17 cellular contexts compared by ENCODE assay signal in the genomic region with DNA sequence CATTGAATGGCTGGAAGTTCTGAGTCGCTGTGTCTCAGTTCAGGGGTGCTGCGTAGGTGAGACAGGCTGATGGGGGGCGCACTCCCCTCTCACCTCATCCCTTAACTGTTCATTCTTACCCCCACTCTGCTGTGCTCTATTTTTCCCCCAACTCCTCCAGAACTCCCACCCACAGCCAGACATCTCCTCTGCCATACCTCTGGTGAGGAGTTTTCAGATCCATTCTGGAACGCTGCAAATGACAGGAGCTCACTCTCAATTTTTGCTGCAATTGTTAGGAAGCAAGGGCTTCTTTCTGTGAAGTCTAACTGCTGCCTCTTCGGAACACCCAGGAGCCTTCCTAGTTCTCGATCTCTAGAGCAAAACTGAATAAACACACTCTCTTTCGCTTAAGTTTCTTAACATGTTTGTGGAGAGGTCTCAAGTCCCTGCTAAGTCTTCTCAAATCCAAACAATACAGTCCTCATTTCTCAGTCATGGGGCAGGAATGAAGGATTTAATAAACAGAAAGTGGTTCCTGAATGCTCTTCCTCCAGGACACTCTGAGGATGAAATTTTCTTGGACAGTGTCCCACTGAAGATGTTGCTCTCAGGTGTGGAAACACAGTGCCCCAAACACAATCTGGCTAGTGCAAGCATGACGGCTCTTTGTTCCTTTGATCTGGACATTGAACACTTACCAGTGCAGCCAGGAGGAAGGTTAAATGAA.
A peak's percentile ranks its signal among the peaks of the same experiment; 100 is the strongest.
DNase-seq lines count a peak whose midpoint lies in the region; ATAC-seq and TF ChIP-seq lines count a peak whose summit lies in the region.
"Had no signal": no experiment of that assay in that cellular context is flagged by ENCODE, and none has a peak within 500 bp of the region (broad histone marks: within the 10 kb centered on the region; RNA-seq: fewer than 3 reads in every experiment).

No MANE protein-coding gene starts in this region.

- intact Hi-C loops in cardiac septum (cut with DNase I) (no loop called here), lower leg skin (cut with DNase I; ENCODE audit: low total_unique reads) (no loop called here)

- no peak for TF ChIP-seq POLR2A in lower leg skin (IDR thresholded peaks at IDR 0.05)

- TF ChIP-seq CTCF in cardiac muscle cell (IDR thresholded peaks at IDR 0.05; ENCODE audit: low read depth, low read length) (no peak), WI38 (IDR thresholded peaks at IDR 0.05; ENCODE audit: low read depth, low read length) (no peak), smooth muscle cell (IDR thresholded peaks at IDR 0.05; ENCODE audit: borderline replicate concordance, insufficient read depth, poor library complexity, severe bottlenecking) (no peak), lower leg skin (IDR thresholded peaks at IDR 0.05) (no peak)

- H3K27me3 ChIP-seq in cardiac muscle cell: no peaks in the 10 kb centered on the region
- H3K27me3 ChIP-seq in smooth muscle cell (ENCODE audit: low read depth): no peaks in the 10 kb centered on the region

- H3K36me3 ChIP-seq in cardiac muscle cell (no peaks in the 10 kb centered on the region), smooth muscle cell (ENCODE audit: low read depth) (no peaks in the 10 kb centered on the region)

- no peaks in the 10 kb centered on the region for H3K9me3 ChIP-seq in cardiac muscle cell (ENCODE audit: low read depth)
- no peaks in the 10 kb centered on the region for H3K9me3 ChIP-seq in smooth muscle cell (replicated peaks; ENCODE audit: low read depth)

- H3K4me2 ChIP-seq in smooth muscle cell: peak overlapping the region; percentile 26

- H3F3A ChIP-seq in smooth muscle cell (ENCODE audit: low read depth): no peaks in the 10 kb centered on the region

- H3K4me3 ChIP-seq in cardiac muscle cell: no peak overlapping the region
- H3K4me3 ChIP-seq in WI38 (ENCODE audit: low read depth, low read length): peak overlapping the region; percentile 25; the same call in 1 of the 2 replicates
- no peak overlapping the region for H3K4me3 ChIP-seq in smooth muscle cell
- H3K4me3 ChIP-seq in lower leg skin (ENCODE audit: low read depth, poor library complexity, severe bottlenecking): no peak overlapping the region
- H3K4me3 ChIP-seq: K562 had no signal

- H3K27ac ChIP-seq in cardiac muscle cell (peak overlapping the region; percentile 84), smooth muscle cell (ENCODE audit: low read depth) (no peak overlapping the region)
- H3K27ac ChIP-seq: HL-60 had no signal

- ATAC-seq in HG02678 (IDR thresholded peaks at IDR 0.05; ENCODE audit: unreplicated experiment): no peak
- ATAC-seq: K562 had no signal

- no peaks in the 10 kb centered on the region for H3K79me2 ChIP-seq in smooth muscle cell (ENCODE audit: low read depth)

- H3K9ac ChIP-seq in smooth muscle cell (ENCODE audit: low read depth): no peak overlapping the region

- WGBS in smooth muscle cell (ENCODE audit: low lambda C conversion rate): 80% methylated on average over 8 of the region's 8 CpGs
- 95 to 98% methylated on average over 8 of the region's 8 CpGs for WGBS in lower leg skin, 2 donors

- no peak for DNase-seq in cardiac muscle cell (ENCODE audit: low read depth in 1 of 2, low spot score in 1 of 2)
- DNase-seq in cardiac septum (ENCODE audit: low spot score): no peak
- DNase-seq in iris pigment epithelial cell (ENCODE audit: low read depth): peak; percentile 17
- no peak for DNase-seq in smooth muscle cell (lab: John Stamatoyannopoulos, UW; ENCODE audit: unreplicated experiment)
- no peak for DNase-seq in lower leg skin (ENCODE audit: low spot score in 2 of 2)
- no peak for DNase-seq in stimulated activated CD4-positive, alpha-beta T cell treated with anti-CD3 and anti-CD28 coated beads, Interleukin-1b, Interleukin-23, amount 100 ng/mL, for 48 hours
- DNase-seq: 8988T, DMS53, GDM1, NCI-H1092 treated with DMSO at 0.1 percent for 48 hours, NCI-H1694, NCI-H2107, NCI-H69 had no signal

- H2AFZ ChIP-seq in smooth muscle cell (ENCODE audit: low read depth): no peak overlapping the region

- H3K4me1 ChIP-seq in cardiac muscle cell (ENCODE audit: low read depth) (peaks cover 66% of the 10 kb centered on the region), smooth muscle cell (ENCODE audit: low read depth) (peaks cover 6% of the 10 kb centered on the region)

- peaks cover 5% of the 10 kb centered on the region for H4K20me1 ChIP-seq in smooth muscle cell (ENCODE audit: low read depth)
